Comparison of ENCODE assay signal across 1 cellular context in genomic region chr2:95275151-95275515, GRCh38.
TF ChIP-seq lines count a peak whose summit lies in the region.

No MANE protein-coding gene starts in this region.

TF ChIP-seq in GM23338, 12 proteins besides CTCF, POLR2A, EP300 and RAD21 (continued from another document):
- TF ChIP-seq ZNF462 (CRISPR knock-in tag; IDR thresholded peaks at IDR 0.05), result no peak
- no peak for TF ChIP-seq EZH2phosphoT487 (IDR thresholded peaks at IDR 0.05; ENCODE audit: unreplicated experiment)
- no peak for TF ChIP-seq POLR2AphosphoS5 (IDR thresholded peaks at IDR 0.05; ENCODE audit: low read depth)
- TF ChIP-seq ZNF114 (CRISPR knock-in tag; IDR thresholded peaks at IDR 0.05), result no peak
- TF ChIP-seq ETS1 (IDR thresholded peaks at IDR 0.05), result no peak
- TF ChIP-seq ZNF331 (CRISPR knock-in tag; IDR thresholded peaks at IDR 0.05; ENCODE audit: low read depth), result no peak
- TF ChIP-seq NANOG (IDR thresholded peaks at IDR 0.05; ENCODE audit: borderline replicate concordance), result no peak
